Comparison of ENCODE assay signal across 24 cellular contexts in genomic region chr7:120729300-120729699, GRCh38.
DNase-seq lines count a peak whose midpoint lies in the region; ATAC-seq, FAIRE-seq and TF ChIP-seq lines count a peak whose summit lies in the region.
"Had no signal": no experiment of that assay in that cellular context is flagged by ENCODE, and none has a peak within 500 bp of the region (broad histone marks: within the 10 kb centered on the region; RNA-seq: fewer than 3 reads in every experiment).

No MANE protein-coding gene starts in this region.

- peak; percentile 33 for DNase-seq in MG63
- no peak for DNase-seq in K562 (ENCODE audit: extremely low read depth in 1 of 4, low spot score in 3 of 4)
- peak; percentile 20 for DNase-seq in hepatocyte (ENCODE audit: low spot score)
- no peak for DNase-seq in naive thymus-derived CD4-positive, alpha-beta T cell
- DNase-seq in spleen: no peak
- DNase-seq in activated CD4-positive, alpha-beta T cell treated with anti-CD3 and anti-CD28 coated beads, Interleukin-2, amount 50 U/mL, for 4 hours: no peak
- DNase-seq: activated CD4-positive, alpha-beta T cell treated with anti-CD3 and anti-CD28 coated beads for 36 hours; CD4-positive, alpha-beta T cell; effector memory CD8-positive, alpha-beta T cell; esophagus squamous epithelium; GF-D8; HFFc6; midbrain; NCI-H1092 treated with DMSO at 0.1 percent for 48 hours; NCI-H2081; psoas muscle; SIG-M5; small intestine; stimulated activated CD4-positive, alpha-beta T cell treated with anti-CD3 and anti-CD28 coated beads, Interleukin-4, amount 100 ng/mL, for 1 hour; stimulated activated naive CD4-positive, alpha-beta T cell treated with Interleukin-2 at 50 U/mL for 16 hours had no signal

- peaks cover 0 to 6% (median 0%) of the 10 kb centered on the region in 11 donors for H3K9me3 Mint-ChIP-seq in naive thymus-derived CD4-positive, alpha-beta T cell
- H3K9me3 Mint-ChIP-seq: activated naive CD4-positive, alpha-beta T cell treated with anti-CD3 and anti-CD28 coated beads, Interleukin-2, amount 50 U/mL, for 72 hours; HFFc6 had no signal

- no peak for TF ChIP-seq POLR2A in K562 (conservative IDR thresholded peaks at IDR 0.05)
- TF ChIP-seq POLR2A in spleen (IDR thresholded peaks at IDR 0.05): no peak

- no peak overlapping the region for H3K27ac ChIP-seq in K562 (ENCODE audit: extremely low read depth, low read depth, low read length)
- H3K27ac ChIP-seq in hepatocyte: no peak overlapping the region
- no peak overlapping the region for H3K27ac ChIP-seq in naive thymus-derived CD4-positive, alpha-beta T cell (ENCODE audit: low read depth, low read length)
- H3K27ac ChIP-seq in spleen: no peak overlapping the region
- H3K27ac ChIP-seq: esophagus squamous epithelium, psoas muscle, thoracic aorta had no signal

- in situ Hi-C loops in K562 (cut with MboI): no loop called here

- no peaks in the 10 kb centered on the region for H3K9me2 ChIP-seq in hepatocyte (replicated peaks; ENCODE audit: insufficient read depth)

- H4K20me1 ChIP-seq in K562 (replicated peaks; ENCODE audit: control insufficient read depth, insufficient read depth, low read length) (no peaks in the 10 kb centered on the region), hepatocyte (ENCODE audit: insufficient read depth, poor library complexity, severe bottlenecking) (no peaks in the 10 kb centered on the region)

- no TSS peak for BruUV-seq in K562 (replicated peaks; lab: Mats Ljungman, UMichigan)

- FAIRE-seq in K562 (lab: Jason Lieb, UNC): no peak
- FAIRE-seq: colon, small intestine had no signal

- H3K36me3 Mint-ChIP-seq in naive thymus-derived CD4-positive, alpha-beta T cell: no peaks in the 10 kb centered on the region
- H3K36me3 Mint-ChIP-seq: activated naive CD4-positive, alpha-beta T cell treated with anti-CD3 and anti-CD28 coated beads, Interleukin-2, amount 50 U/mL, for 72 hours had no signal

- H3K27ac Mint-ChIP-seq in naive thymus-derived CD4-positive, alpha-beta T cell: no peak overlapping the region
- H3K27ac Mint-ChIP-seq: activated CD4-positive, alpha-beta T cell treated with anti-CD3 and anti-CD28 coated beads for 36 hours; activated naive CD4-positive, alpha-beta T cell treated with anti-CD3 and anti-CD28 coated beads, Interleukin-2, amount 50 U/mL, for 72 hours; CD4-positive, alpha-beta T cell; effector memory CD8-positive, alpha-beta T cell; HFFc6 had no signal

- POLR2A ChIA-PET in K562 (lab: Yijun Ruan, JAX): no interaction called here
- POLR2A ChIA-PET in naive thymus-derived CD4-positive, alpha-beta T cell (lab: Charles Lee): no interaction called here

- TF ChIP-seq CTCF in K562 (IDR thresholded peaks at IDR 0.05 in 2 of 3, conservative IDR thresholded peaks at IDR 0.05 in 1 of 3; ENCODE audit: insufficient read depth in 2 of 3, low read depth in 1 of 3, low read length in 3 of 3) (no peak), hepatocyte (IDR thresholded peaks at IDR 0.05; ENCODE audit: poor library complexity) (no peak), spleen (IDR thresholded peaks at IDR 0.05 in 8 of 11, conservative IDR thresholded peaks at IDR 0.05 in 3 of 11) (no peak)

- H3K9ac ChIP-seq in K562 (ENCODE audit: insufficient read depth in 1 of 2, low read depth in 2 of 2, low read length in 2 of 2) (no peak overlapping the region), skeletal muscle satellite cell (ENCODE audit: low read depth, low read length) (no peak overlapping the region)

- H3K27me3 Mint-ChIP-seq in naive thymus-derived CD4-positive, alpha-beta T cell: peaks cover 2 to 9% (median 5%) of the 10 kb centered on the region in 5 donors
- H3K27me3 Mint-ChIP-seq: effector memory CD8-positive, alpha-beta T cell had no signal

- CTCF ChIA-PET in K562 (lab: Yijun Ruan, JAX; ENCODE audit: low intra/inter-chr PET ratio): no interaction called here
- CTCF ChIA-PET in naive thymus-derived CD4-positive, alpha-beta T cell (lab: Charles Lee): no interaction called here

- no peak overlapping the region for H3K4me2 ChIP-seq in K562 (ENCODE audit: insufficient read depth, low read length)
- H3K4me2 ChIP-seq in hepatocyte: no peak overlapping the region
- peak overlapping the region; percentile 16 for H3K4me2 ChIP-seq in skeletal muscle satellite cell (ENCODE audit: low read length)

- H3K4me3 ChIP-seq in MG63 (no peak overlapping the region), K562 (no peak overlapping the region), hepatocyte (no peak overlapping the region), skeletal muscle satellite cell (ENCODE audit: low read length) (peak overlapping the region; percentile 12), spleen (no peak overlapping the region)
- H3K4me3 ChIP-seq in naive thymus-derived CD4-positive, alpha-beta T cell (ENCODE audit: low read length): no peak overlapping the region
- H3K4me3 ChIP-seq: esophagus squamous epithelium, psoas muscle, thoracic aorta had no signal

- WGBS in K562 (ENCODE audit: insufficient coverage, low coverage, missing lambda C conversion rate): 0% methylated on average over 2 of the region's 2 CpGs
- WGBS in hepatocyte (ENCODE audit: low lambda C conversion rate, missing lambda C conversion rate): 66% methylated on average over 2 of the region's 2 CpGs
- WGBS in spleen, 5 donors: 68 to 79% (median 77%) methylated on average over 2 of the region's 2 CpGs

- H3K79me2 ChIP-seq in K562 (ENCODE audit: control insufficient read depth, insufficient read depth, low read length) (no peaks in the 10 kb centered on the region), hepatocyte (no peaks in the 10 kb centered on the region)

- H3K9me3 ChIP-seq in MG63 (no peaks in the 10 kb centered on the region), K562 (replicated peaks; ENCODE audit: control insufficient read depth, insufficient read depth, low read depth, low read length) (no peaks in the 10 kb centered on the region), hepatocyte (ENCODE audit: low read depth) (no peaks in the 10 kb centered on the region), skeletal muscle satellite cell (replicated peaks; ENCODE audit: low read length) (no peaks in the 10 kb centered on the region), spleen (no peaks in the 10 kb centered on the region)
- no peaks in the 10 kb centered on the region for H3K9me3 ChIP-seq in naive thymus-derived CD4-positive, alpha-beta T cell (ENCODE audit: control insufficient read depth in 2 of 3, low read length in 3 of 3)
- H3K9me3 ChIP-seq: esophagus squamous epithelium, psoas muscle, thoracic aorta had no signal

- TF ChIP-seq RAD21 in K562 (CRISPR knock-in tag; conservative IDR thresholded peaks at IDR 0.05 in 1 of 2, IDR thresholded peaks at IDR 0.05 in 1 of 2): no peak

- H3K36me3 ChIP-seq in MG63 (no peaks in the 10 kb centered on the region), K562 (ENCODE audit: control insufficient read depth, insufficient read depth, low read length) (no peaks in the 10 kb centered on the region), hepatocyte (replicated peaks; ENCODE audit: insufficient read depth, low read depth) (no peaks in the 10 kb centered on the region), skeletal muscle satellite cell (ENCODE audit: insufficient read depth, low read length) (no peaks in the 10 kb centered on the region), spleen (no peaks in the 10 kb centered on the region)
- H3K36me3 ChIP-seq in naive thymus-derived CD4-positive, alpha-beta T cell (ENCODE audit: control insufficient read depth in 2 of 3, insufficient read depth in 3 of 3, low read length in 3 of 3): no peaks in the 10 kb centered on the region
- H3K36me3 ChIP-seq: esophagus squamous epithelium, thoracic aorta had no signal

- H3K4me1 Mint-ChIP-seq in naive thymus-derived CD4-positive, alpha-beta T cell: no peaks in the 10 kb centered on the region
- H3K4me1 Mint-ChIP-seq: activated CD4-positive, alpha-beta T cell treated with anti-CD3 and anti-CD28 coated beads for 36 hours had no signal

- no peak overlapping the region for H2AFZ ChIP-seq in K562 (ENCODE audit: low read depth, low read length)
- no peak overlapping the region for H2AFZ ChIP-seq in hepatocyte

- intact Hi-C loops in K562 (cut with micrococcal nuclease) (loop anchor here (10.0 kb wide), 1 partner anchor 454 kb away; the partner anchor contains the start of gene KCND2), spleen (cut with DNase I; ENCODE audit: low total_unique reads) (no loop called here)
- intact Hi-C loops in naive thymus-derived CD4-positive, alpha-beta T cell (cut with micrococcal nuclease): loop anchor here in 1 of 2 donors (5.0 kb wide), 1 partner anchor 1457 kb away; no protein-coding TSS in a partner anchor

- TF ChIP-seq EP300 in K562 (IDR thresholded peaks at IDR 0.05; ENCODE audit: low read length): no peak

- H3K27me3 ChIP-seq in MG63: no peaks in the 10 kb centered on the region
- no peaks in the 10 kb centered on the region for H3K27me3 ChIP-seq in K562 (ENCODE audit: control insufficient read depth in 2 of 2, insufficient read depth in 2 of 2, low read length in 2 of 2)
- no peaks in the 10 kb centered on the region for H3K27me3 ChIP-seq in hepatocyte
- H3K27me3 ChIP-seq in skeletal muscle satellite cell (ENCODE audit: control insufficient read depth, insufficient read depth, low read length): no peaks in the 10 kb centered on the region
- H3K27me3 ChIP-seq in naive thymus-derived CD4-positive, alpha-beta T cell (ENCODE audit: control insufficient read depth in 2 of 2, insufficient read depth in 2 of 2, low read length in 2 of 2): no peaks in the 10 kb centered on the region
- H3K27me3 ChIP-seq in spleen (replicated peaks in 1 of 7): no peaks in the 10 kb centered on the region
- H3K27me3 ChIP-seq: esophagus squamous epithelium had no signal

- ATAC-seq in K562: peak; percentile 37; the same call in 2 of the 3 replicates
- ATAC-seq in naive thymus-derived CD4-positive, alpha-beta T cell: no peak
- ATAC-seq: activated CD4-positive, alpha-beta T cell treated with anti-CD3 and anti-CD28 coated beads for 36 hours; activated naive CD4-positive, alpha-beta T cell treated with anti-CD3 and anti-CD28 coated beads, Interleukin-2, amount 50 U/mL, for 72 hours; effector memory CD8-positive, alpha-beta T cell; psoas muscle had no signal

- H3K4me1 ChIP-seq in K562 (replicated peaks in 1 of 2; ENCODE audit: control insufficient read depth in 2 of 2, insufficient read depth in 2 of 2, low read length in 2 of 2) (no peaks in the 10 kb centered on the region), hepatocyte (ENCODE audit: insufficient read depth) (no peaks in the 10 kb centered on the region), skeletal muscle satellite cell (ENCODE audit: control insufficient read depth, insufficient read depth, low read length) (peaks cover 16% of the 10 kb centered on the region), spleen (peaks cover 0 to 4% (median 0%) of the 10 kb centered on the region in 6 donors)
- no peaks in the 10 kb centered on the region for H3K4me1 ChIP-seq in naive thymus-derived CD4-positive, alpha-beta T cell (ENCODE audit: control insufficient read depth in 2 of 2, insufficient read depth in 2 of 2, low read length in 2 of 2)
- H3K4me1 ChIP-seq: esophagus squamous epithelium, psoas muscle had no signal

- no peak overlapping the region for H3K4me3 Mint-ChIP-seq in naive thymus-derived CD4-positive, alpha-beta T cell
- H3K4me3 Mint-ChIP-seq: activated CD4-positive, alpha-beta T cell treated with anti-CD3 and anti-CD28 coated beads for 36 hours; CD4-positive, alpha-beta T cell; effector memory CD8-positive, alpha-beta T cell; HFFc6 had no signal

- no peaks in the 10 kb centered on the region for H3K9me1 ChIP-seq in K562 (ENCODE audit: control insufficient read depth, insufficient read depth, low read length)

Comparison
In these comparisons a context has a peak if more than half of its experiments do, and no peak if none do; other contexts are left out.
1. DNase-seq: peak in MG63 (single experiment) and hepatocyte (single experiment); none in K562 (0 of 4), naive thymus-derived CD4-positive, alpha-beta T cell (0 of 9), spleen (single experiment) and activated CD4-positive, alpha-beta T cell treated with anti-CD3 and anti-CD28 coated beads, Interleukin-2, amount 50 U/mL, for 4 hours (0 of 2).